ENCODE assay signal across 17 cellular contexts in the genomic region with DNA sequence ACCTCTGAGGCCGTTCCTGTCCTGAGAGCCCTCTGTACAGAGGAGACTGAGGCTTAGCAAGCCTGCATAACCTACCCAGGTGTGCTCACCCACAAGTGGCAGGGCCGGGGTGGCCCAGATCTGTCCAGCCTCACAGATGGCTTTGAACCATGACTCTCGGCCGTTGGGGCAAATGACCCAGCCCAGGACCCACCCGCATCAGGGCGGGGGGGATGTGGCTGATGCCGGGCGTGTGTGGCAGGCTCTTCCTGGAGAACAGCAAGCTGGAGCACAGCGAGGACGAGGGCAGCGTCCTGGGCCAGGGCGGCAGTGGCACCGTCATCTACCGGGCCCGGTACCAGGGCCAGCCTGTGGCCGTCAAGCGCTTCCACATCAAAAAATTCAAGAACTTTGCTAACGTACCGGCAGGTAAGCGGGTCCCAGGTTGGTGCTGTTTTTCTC.
DNase-seq lines count a peak whose midpoint lies in the region; ATAC-seq, FAIRE-seq and TF ChIP-seq lines count a peak whose summit lies in the region.
"Had no signal": no experiment of that assay in that cellular context is flagged by ENCODE, and none has a peak within 500 bp of the region (broad histone marks: within the 10 kb centered on the region; RNA-seq: fewer than 3 reads in every experiment).

No MANE protein-coding gene starts in this region.

- H3K4me1 ChIP-seq in H1 (replicated peaks in 1 of 4; ENCODE audit: control insufficient read depth in 3 of 4, insufficient read depth in 4 of 4, low read length in 3 of 4) (no peaks in the 10 kb centered on the region; a peak in 1 of 7 replicates), suprapubic skin (no peaks in the 10 kb centered on the region)

- ATAC-seq in HG02588 (IDR thresholded peaks at IDR 0.05; ENCODE audit: unreplicated experiment): no peak
- no peak for ATAC-seq in activated naive CD8-positive, alpha-beta T cell treated with anti-CD3 and anti-CD28 coated beads, Interleukin-2, amount 50 U/mL, for 24 hours

- no peak for TF ChIP-seq POLR2A in H1 (IDR thresholded peaks at IDR 0.05; ENCODE audit: control extremely low read depth in 1 of 2, low read depth in 2 of 2, low read length in 2 of 2)
- no peak for TF ChIP-seq POLR2A in suprapubic skin (IDR thresholded peaks at IDR 0.05)

- CTCF ChIA-PET in activated CD4-positive, alpha-beta memory T cell treated with anti-CD3 and anti-CD28 coated beads, Interleukin-2, amount 10 ng/mL, durations not matched to agents 7 days and 5 days (lab: Charles Lee): no interaction called here
- CTCF ChIA-PET in activated CD4-positive, alpha-beta memory T cell treated with anti-CD3 and anti-CD28 coated beads for 36 hours (lab: Charles Lee): no interaction called here
- CTCF ChIA-PET in H1 (lab: Charles Lee; ENCODE audit: partially characterized antibody): interaction anchor here (0.9 to 2.8 kb wide), 10 partner anchors 8 to 358 kb away, joined by 3 to 18 read pairs (median 4); no protein-coding TSS in a partner anchor

- H3K4me3 Mint-ChIP-seq in activated CD4-positive, alpha-beta memory T cell treated with anti-CD3 and anti-CD28 coated beads, Interleukin-2, amount 10 ng/mL, durations not matched to agents 7 days and 5 days: no peak overlapping the region
- no peak overlapping the region for H3K4me3 Mint-ChIP-seq in activated CD4-positive, alpha-beta memory T cell treated with anti-CD3 and anti-CD28 coated beads for 36 hours
- no peak overlapping the region for H3K4me3 Mint-ChIP-seq in activated naive CD8-positive, alpha-beta T cell treated with anti-CD3 and anti-CD28 coated beads, Interleukin-2, amount 50 U/mL, for 24 hours

- H2AK5ac ChIP-seq in H1 (ENCODE audit: low read depth, low read length): no peak overlapping the region

- H3K4me3 ChIP-seq in H1 (ENCODE audit: extremely low read depth in 1 of 4, insufficient read depth in 2 of 4, low read depth in 3 of 4, low read length in 4 of 4): no peak overlapping the region
- no peak overlapping the region for H3K4me3 ChIP-seq in suprapubic skin
- H3K4me3 ChIP-seq: GM23248 had no signal

- FAIRE-seq in H1 (lab: Jason Lieb, UNC): no peak
- FAIRE-seq: G401.6, GM12891 had no signal

- H3K4me2 ChIP-seq in H1 (ENCODE audit: insufficient read depth in 1 of 2, low read depth in 2 of 2, low read length in 2 of 2): no peak overlapping the region

- POLR2A ChIA-PET in activated CD4-positive, alpha-beta memory T cell treated with anti-CD3 and anti-CD28 coated beads, Interleukin-2, amount 10 ng/mL, durations not matched to agents 7 days and 5 days (lab: Charles Lee): no interaction called here
- POLR2A ChIA-PET in activated CD4-positive, alpha-beta memory T cell treated with anti-CD3 and anti-CD28 coated beads for 36 hours (lab: Charles Lee): no interaction called here
- POLR2A ChIA-PET in H1 (lab: Charles Lee; ENCODE audit: partially characterized antibody): interaction anchor here (1.5 to 3.5 kb wide), 2 partner anchors 11 to 16 kb away, joined by 3 to 14 read pairs; no protein-coding TSS in a partner anchor

- H3K9me3 ChIP-seq in H1 (ENCODE audit: insufficient read depth in 2 of 2, low read depth in 1 of 2, low read length in 1 of 2) (no peaks in the 10 kb centered on the region), suprapubic skin (no peaks in the 10 kb centered on the region)

- H3K4me1 Mint-ChIP-seq in activated CD4-positive, alpha-beta memory T cell treated with anti-CD3 and anti-CD28 coated beads, Interleukin-2, amount 10 ng/mL, durations not matched to agents 7 days and 5 days: no peaks in the 10 kb centered on the region
- H3K4me1 Mint-ChIP-seq in activated CD4-positive, alpha-beta memory T cell treated with anti-CD3 and anti-CD28 coated beads for 36 hours (ENCODE audit: low read depth): no peaks in the 10 kb centered on the region
- no peaks in the 10 kb centered on the region for H3K4me1 Mint-ChIP-seq in activated naive CD8-positive, alpha-beta T cell treated with anti-CD3 and anti-CD28 coated beads, Interleukin-2, amount 50 U/mL, for 24 hours

- no peak overlapping the region for H3K14ac ChIP-seq in H1 (ENCODE audit: insufficient read length)

- no peaks in the 10 kb centered on the region for H3K36me3 Mint-ChIP-seq in activated CD4-positive, alpha-beta memory T cell treated with anti-CD3 and anti-CD28 coated beads, Interleukin-2, amount 10 ng/mL, durations not matched to agents 7 days and 5 days (ENCODE audit: low read depth)
- no peaks in the 10 kb centered on the region for H3K36me3 Mint-ChIP-seq in activated CD4-positive, alpha-beta memory T cell treated with anti-CD3 and anti-CD28 coated beads for 36 hours
- H3K36me3 Mint-ChIP-seq in activated naive CD8-positive, alpha-beta T cell treated with anti-CD3 and anti-CD28 coated beads, Interleukin-2, amount 50 U/mL, for 24 hours (ENCODE audit: low read depth): peaks cover 2% of the 10 kb centered on the region

- H4K91ac ChIP-seq in H1 (replicated peaks; ENCODE audit: insufficient read length, low read length): peak overlapping the region; percentile 85

- peaks cover 15% of the 10 kb centered on the region for H3K27me3 Mint-ChIP-seq in activated CD4-positive, alpha-beta memory T cell treated with anti-CD3 and anti-CD28 coated beads, Interleukin-2, amount 10 ng/mL, durations not matched to agents 7 days and 5 days
- H3K27me3 Mint-ChIP-seq in activated CD4-positive, alpha-beta memory T cell treated with anti-CD3 and anti-CD28 coated beads for 36 hours: peaks cover 1% of the 10 kb centered on the region
- no peaks in the 10 kb centered on the region for H3K27me3 Mint-ChIP-seq in activated naive CD8-positive, alpha-beta T cell treated with anti-CD3 and anti-CD28 coated beads, Interleukin-2, amount 50 U/mL, for 24 hours

- 92% methylated on average over 20 of the region's 20 CpGs; no CpG with 5 or more reads in 1 of the 2 experiments for WGBS in H1 (ENCODE audit: extremely low coverage in 1 of 2, insufficient coverage in 1 of 2, insufficient read length in 1 of 2, insufficient replicate concordance in 2 of 2, low coverage in 1 of 2, low lambda C conversion rate in 2 of 2, missing lambda C conversion rate in 1 of 2), 2 experiments
- 95% methylated on average over 4 of the region's 20 CpGs for WGBS in suprapubic skin

- no peak overlapping the region for H2AFZ ChIP-seq in H1 (ENCODE audit: low read length)
- H2AFZ ChIP-seq: GM23248 had no signal

- TF ChIP-seq CTCF in H1 (IDR thresholded peaks at IDR 0.05; ENCODE audit: control extremely low read depth in 1 of 3, insufficient read depth in 1 of 3, low read depth in 1 of 3, low read length in 3 of 3): no peak
- no peak for TF ChIP-seq CTCF in suprapubic skin (IDR thresholded peaks at IDR 0.05)

- peak overlapping the region; percentile 48 for H3K18ac ChIP-seq in H1 (ENCODE audit: extremely low read depth, low read length)

- H2BK5ac ChIP-seq in H1 (ENCODE audit: low read depth, low read length): 0 out of 2 replicates have a peak overlapping the region, but pooled peaks have one; percentile 39

- H2BK12ac ChIP-seq in H1 (ENCODE audit: low read depth, low read length): 0 out of 2 replicates have a peak overlapping the region, but pooled peaks have one; percentile 9

- H3K27ac ChIP-seq in H1 (ENCODE audit: low read depth, low read length) (no peak overlapping the region), suprapubic skin (no peak overlapping the region)
- H3K27ac ChIP-seq: C4-2B, GM23248 had no signal

- DNase-seq in activated CD4-positive, alpha-beta memory T cell treated with anti-CD3 and anti-CD28 coated beads, Interleukin-2, amount 10 ng/mL, durations not matched to agents 7 days and 5 days: peak; percentile 1
- DNase-seq in activated CD4-positive, alpha-beta memory T cell treated with anti-CD3 and anti-CD28 coated beads for 36 hours: no peak
- DNase-seq in H1 (ENCODE audit: low read depth in 1 of 2, low spot score in 2 of 2): no peak
- peak; percentile 6 for DNase-seq in mucosa of gallbladder (ENCODE audit: low spot score)
- DNase-seq in suprapubic skin (ENCODE audit: low spot score in 2 of 2): peak; percentile 29 to 55
- DNase-seq in iPS-NIHi11 (ENCODE audit: low spot score): no peak
- DNase-seq in activated naive CD8-positive, alpha-beta T cell treated with anti-CD3 and anti-CD28 coated beads, Interleukin-2, amount 50 U/mL, for 24 hours: no peak
- DNase-seq: DMS79 treated with DMSO at 0.1 percent for 48 hours, GM23248, KG1, NCI-H1092, NCI-H345, NCI-H526 treated with DMSO at 0.1 percent for 48 hours had no signal

- H4K8ac ChIP-seq in H1 (ENCODE audit: extremely low read depth, insufficient read depth, low read length): no peak overlapping the region; the same call in 1 of the 2 replicates

- H3K79me2 ChIP-seq in H1 (ENCODE audit: control insufficient read depth in 1 of 2, insufficient read depth in 2 of 2, low read length in 2 of 2): no peaks in the 10 kb centered on the region

- H3K56ac ChIP-seq in H1 (replicated peaks; ENCODE audit: insufficient read length, low read depth, low read length): no peak overlapping the region

- H3K79me1 ChIP-seq in H1 (ENCODE audit: low read depth, low read length): no peaks in the 10 kb centered on the region

- no peak overlapping the region; the same call in 1 of the 2 replicates for H2BK15ac ChIP-seq in H1 (ENCODE audit: low read length)

- H3K27me3 ChIP-seq in H1 (replicated peaks in 1 of 4; ENCODE audit: control insufficient read depth in 3 of 4, extremely low read depth in 1 of 4, insufficient read depth in 3 of 4, low read length in 3 of 4): no peaks in the 10 kb centered on the region
- no peaks in the 10 kb centered on the region for H3K27me3 ChIP-seq in suprapubic skin

- peaks cover 2% of the 10 kb centered on the region; the same call in 1 of the 2 replicates for H3K23me2 ChIP-seq in H1 (ENCODE audit: low read depth, low read length)

- H2BK20ac ChIP-seq in H1 (ENCODE audit: low read length): no peak overlapping the region; the same call in 1 of the 2 replicates

- H2BK120ac ChIP-seq in H1 (replicated peaks; ENCODE audit: low read depth, low read length): no peak overlapping the region

- TF ChIP-seq RAD21 in H1 (IDR thresholded peaks at IDR 0.05 in 1 of 2, conservative IDR thresholded peaks at IDR 0.05 in 1 of 2; ENCODE audit: low read depth in 2 of 2, low read length in 2 of 2): no peak

- no peak overlapping the region for H3K27ac Mint-ChIP-seq in activated CD4-positive, alpha-beta memory T cell treated with anti-CD3 and anti-CD28 coated beads, Interleukin-2, amount 10 ng/mL, durations not matched to agents 7 days and 5 days
- H3K27ac Mint-ChIP-seq in activated CD4-positive, alpha-beta memory T cell treated with anti-CD3 and anti-CD28 coated beads for 36 hours: no peak overlapping the region
- H3K27ac Mint-ChIP-seq in activated naive CD8-positive, alpha-beta T cell treated with anti-CD3 and anti-CD28 coated beads, Interleukin-2, amount 50 U/mL, for 24 hours: no peak overlapping the region

- TF ChIP-seq EP300 in H1 (IDR thresholded peaks at IDR 0.05; ENCODE audit: borderline replicate concordance in 1 of 2, low read depth in 2 of 2, low read length in 2 of 2): no peak
- no peak for TF ChIP-seq EP300 in suprapubic skin (IDR thresholded peaks at IDR 0.05)

- H4K5ac ChIP-seq in H1 (ENCODE audit: insufficient read length, low read depth, low read length): no peak overlapping the region

- no peaks in the 10 kb centered on the region for H3K36me3 ChIP-seq in H1 (ENCODE audit: control insufficient read depth in 2 of 4, insufficient read depth in 4 of 4, low read length in 3 of 4)
- peaks cover 87% of the 10 kb centered on the region for H3K36me3 ChIP-seq in suprapubic skin

- no peak overlapping the region for H3K23ac ChIP-seq in H1 (ENCODE audit: insufficient read length)

- intact Hi-C loops in activated CD4-positive, alpha-beta memory T cell treated with anti-CD3 and anti-CD28 coated beads for 36 hours (cut with micrococcal nuclease): no loop called here

- peak overlapping the region; percentile 62 for H3K4ac ChIP-seq in H1 (replicated peaks; ENCODE audit: insufficient read length, low read depth, low read length)

- H4K20me1 ChIP-seq in H1 (replicated peaks in 1 of 2; ENCODE audit: control insufficient read depth in 1 of 2, insufficient read depth in 2 of 2, low read length in 2 of 2): no peaks in the 10 kb centered on the region

- H3K9me3 Mint-ChIP-seq in activated CD4-positive, alpha-beta memory T cell treated with anti-CD3 and anti-CD28 coated beads, Interleukin-2, amount 10 ng/mL, durations not matched to agents 7 days and 5 days: no peaks in the 10 kb centered on the region
- no peaks in the 10 kb centered on the region for H3K9me3 Mint-ChIP-seq in activated CD4-positive, alpha-beta memory T cell treated with anti-CD3 and anti-CD28 coated beads for 36 hours
- H3K9me3 Mint-ChIP-seq in activated naive CD8-positive, alpha-beta T cell treated with anti-CD3 and anti-CD28 coated beads, Interleukin-2, amount 50 U/mL, for 24 hours: no peaks in the 10 kb centered on the region

- H3K9ac ChIP-seq in H1 (replicated peaks in 1 of 4; ENCODE audit: extremely low read depth in 1 of 4, low read depth in 3 of 4, low read length in 3 of 4): no peak overlapping the region
- H3K9ac ChIP-seq: GM23248 had no signal

Comparison
In these comparisons a context has a peak if more than half of its experiments do, and no peak if none do; other contexts are left out.
1. DNase-seq: peak in activated CD4-positive, alpha-beta memory T cell treated with anti-CD3 and anti-CD28 coated beads, Interleukin-2, amount 10 ng/mL, durations not matched to agents 7 days and 5 days (single experiment), mucosa of gallbladder (single experiment) and suprapubic skin (2 of 2); none in activated CD4-positive, alpha-beta memory T cell treated with anti-CD3 and anti-CD28 coated beads for 36 hours (single experiment), H1 (0 of 2), iPS-NIHi11 (single experiment) and activated naive CD8-positive, alpha-beta T cell treated with anti-CD3 and anti-CD28 coated beads, Interleukin-2, amount 50 U/mL, for 24 hours (single experiment).